ENCODE assay signal across 30 cellular contexts in the genomic region with DNA sequence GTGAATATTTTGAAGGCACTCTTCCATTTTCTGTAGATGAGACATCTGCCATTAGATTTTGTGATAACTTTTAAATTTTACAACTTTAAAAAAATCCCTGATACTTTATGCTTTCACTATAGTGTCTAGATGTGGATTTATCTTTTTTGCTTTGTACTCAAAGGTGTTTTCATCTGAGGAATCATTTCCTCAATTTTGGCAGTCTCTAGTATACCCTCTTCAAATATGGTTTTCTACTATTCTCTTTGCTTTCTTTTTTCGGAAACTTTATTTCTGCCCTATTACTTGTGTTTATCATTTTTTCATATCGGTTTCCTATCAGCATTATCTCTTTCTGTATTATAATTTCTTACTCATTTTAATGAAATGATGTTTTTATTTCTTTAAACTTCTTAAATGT.
"Had no signal": no experiment of that assay in that cellular context is flagged by ENCODE, and none has a peak within 500 bp of the region (broad histone marks: within the 10 kb centered on the region; RNA-seq: fewer than 3 reads in every experiment).

No MANE protein-coding gene starts in this region.

- H3K4me3 ChIP-seq: coronary artery, esophagus squamous epithelium had no signal

- H3K36me3 ChIP-seq: brain microvascular endothelial cell, esophagus squamous epithelium had no signal

- H3K27me3 ChIP-seq: brain microvascular endothelial cell, esophagus squamous epithelium had no signal

- H3K27ac Mint-ChIP-seq: activated CD8-positive, alpha-beta T cell treated with anti-CD3 and anti-CD28 coated beads for 36 hours; activated naive CD8-positive, alpha-beta T cell; activated T-helper 17 cell treated with anti-CD3 and anti-CD28 coated beads, Interleukin-2, amount 50 U/mL, for 72 hours; WTC11 had no signal

- H3K27me3 Mint-ChIP-seq: activated CD8-positive, alpha-beta T cell treated with anti-CD3 and anti-CD28 coated beads for 36 hours; activated naive CD8-positive, alpha-beta T cell; activated T-helper 17 cell treated with anti-CD3 and anti-CD28 coated beads, Interleukin-2, amount 50 U/mL, for 72 hours; central memory CD8-positive, alpha-beta T cell; dendritic cell treated with granulocyte-macrophage colony-stimulating factor and Interleukin-4, amounts not matched to agents 40 ng/mL and 50 ng/mL, for 4 days; effector memory CD8-positive, alpha-beta T cell had no signal

- H3K4me3 Mint-ChIP-seq: activated CD8-positive, alpha-beta T cell treated with anti-CD3 and anti-CD28 coated beads for 36 hours; activated naive CD8-positive, alpha-beta T cell; activated T-cell treated with anti-CD3 and anti-CD28 coated beads, Interleukin-2, amount 50 U/mL, for 4 hours; activated T-helper 17 cell treated with anti-CD3 and anti-CD28 coated beads, Interleukin-2, amount 50 U/mL, for 72 hours; central memory CD8-positive, alpha-beta T cell; dendritic cell treated with granulocyte-macrophage colony-stimulating factor and Interleukin-4, amounts not matched to agents 40 ng/mL and 50 ng/mL, for 4 days; effector memory CD8-positive, alpha-beta T cell; WTC11 had no signal

- H3K27ac ChIP-seq: brain microvascular endothelial cell, coronary artery, epithelial cell of prostate, esophagus squamous epithelium, VCaP had no signal

- DNase-seq: activated CD4-positive, alpha-beta T cell treated with anti-CD3 and anti-CD28 coated beads for 1 hour; activated CD4-positive, alpha-beta T cell treated with anti-CD3 and anti-CD28 coated beads for 4 hours; activated CD4-positive, alpha-beta T cell treated with anti-CD3 and anti-CD28 coated beads, Interleukin-2, amount 50 U/mL, for 1 hour; activated CD4-positive, alpha-beta T cell treated with anti-CD3 and anti-CD28 coated beads, Interleukin-2, amount 50 U/mL, for 48 hours; activated CD8-positive, alpha-beta memory T cell treated with anti-CD3 and anti-CD28 coated beads for 24 hours; activated CD8-positive, alpha-beta T cell treated with anti-CD3 and anti-CD28 coated beads for 36 hours; activated effector memory CD4-positive, alpha-beta T cell treated with Interleukin-2 at 50 U/mL for 16 hours; activated gamma-delta T cell treated with Interleukin-2 at 50 U/mL for 16 hours; activated naive CD4-positive, alpha-beta T cell treated with anti-CD3 and anti-CD28 coated beads, Interleukin-2, amount 50 U/mL, for 16 hours; activated naive CD4-positive, alpha-beta T cell treated with Interleukin-2 at 50 U/mL for 16 hours; activated T-cell treated with anti-CD3 and anti-CD28 coated beads, Interleukin-2, amount 50 U/mL, for 4 hours; amniotic stem cell; anterior cingulate cortex; brain microvascular endothelial cell; effector CD4-positive, alpha-beta T cell; effector memory CD8-positive, alpha-beta T cell; esophagus squamous epithelium; foreskin melanocyte; head of caudate nucleus; T-helper 2 cell had no signal

- FAIRE-seq: astrocyte, bronchial epithelial cell had no signal

- H3K9me3 ChIP-seq: esophagus squamous epithelium had no signal

- H3K9me3 Mint-ChIP-seq: activated CD8-positive, alpha-beta T cell treated with anti-CD3 and anti-CD28 coated beads for 36 hours; activated T-cell treated with anti-CD3 and anti-CD28 coated beads, Interleukin-2, amount 50 U/mL, for 4 hours; activated T-helper 17 cell treated with anti-CD3 and anti-CD28 coated beads, Interleukin-2, amount 50 U/mL, for 72 hours; central memory CD8-positive, alpha-beta T cell; dendritic cell treated with granulocyte-macrophage colony-stimulating factor and Interleukin-4, amounts not matched to agents 40 ng/mL and 50 ng/mL, for 4 days; effector memory CD8-positive, alpha-beta T cell had no signal

- ATAC-seq: activated CD8-positive, alpha-beta T cell treated with anti-CD3 and anti-CD28 coated beads for 36 hours; activated T-cell treated with anti-CD3 and anti-CD28 coated beads, Interleukin-2, amount 50 U/mL, for 4 hours; activated T-helper 17 cell treated with anti-CD3 and anti-CD28 coated beads, Interleukin-2, amount 50 U/mL, for 72 hours; effector memory CD8-positive, alpha-beta T cell; WTC11 had no signal
